In the genomic region with DNA sequence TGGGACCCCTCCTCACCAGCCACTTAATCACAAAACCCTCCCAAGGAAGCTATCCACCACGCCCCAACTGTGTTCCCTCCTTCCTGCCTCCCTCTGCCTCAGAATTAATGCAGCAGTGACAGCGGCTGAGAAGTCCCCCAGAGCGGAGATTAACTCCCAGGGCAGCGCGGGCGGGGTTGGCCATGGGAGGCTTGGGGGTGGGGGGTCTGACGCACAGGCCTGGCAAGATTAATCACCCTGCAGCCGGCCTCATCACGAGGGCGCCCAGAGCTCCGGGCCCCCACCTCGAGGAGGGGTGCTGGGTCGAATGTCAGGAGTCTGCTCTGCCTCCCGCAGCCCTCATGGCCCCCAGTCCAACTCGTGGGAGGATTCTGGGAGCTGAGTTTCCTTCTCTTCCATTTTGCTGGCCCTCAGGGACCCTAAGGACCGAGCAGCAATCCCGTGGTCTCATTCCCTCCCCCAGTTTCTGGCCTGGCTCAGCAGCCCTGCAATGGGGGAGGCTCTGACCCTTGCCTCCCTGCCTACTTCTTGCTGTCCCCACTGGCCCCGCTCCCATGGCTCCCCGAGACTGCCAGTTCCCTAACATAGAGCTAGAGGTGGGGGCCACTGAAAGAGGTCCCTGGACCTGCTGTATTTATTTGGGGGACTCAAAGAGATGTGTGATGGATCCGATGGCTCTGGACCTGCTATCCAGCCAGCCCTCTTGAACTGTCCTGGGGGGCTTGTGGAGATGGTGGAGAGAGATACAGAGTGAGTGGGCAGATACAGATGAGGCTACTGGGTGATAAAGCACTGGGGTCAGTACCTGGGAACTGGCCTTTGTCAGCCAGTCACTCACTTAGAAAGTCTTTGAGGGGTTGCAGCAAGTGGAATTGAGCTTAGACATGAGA, we compare ENCODE assay signal across 9 cellular contexts. TPM values are rescaled to one million over a fixed set of nuclear protein-coding genes. Genes with fewer than 3 reads are reported as not detected.
A peak's percentile ranks its signal among the peaks of the same experiment; 100 is the strongest.
DNase-seq lines count a peak whose midpoint lies in the region; ATAC-seq and TF ChIP-seq lines count a peak whose summit lies in the region.
"Had no signal": no experiment of that assay in that cellular context is flagged by ENCODE, and none has a peak within 500 bp of the region (broad histone marks: within the 10 kb centered on the region; RNA-seq: fewer than 3 reads in every experiment).

No MANE protein-coding gene starts in this region.

- POLR2A ChIA-PET in CD8-positive, alpha-beta T cell (lab: Charles Lee) = interaction anchor here (0.7 to 3.0 kb wide), 5 partner anchors 10 to 130 kb away, joined by 3 to 10 read pairs (median 5); a partner anchor contains a TSS

- CTCF ChIA-PET in CD8-positive, alpha-beta T cell (lab: Charles Lee) = interaction anchor here (0.6 to 7.8 kb wide), 33 partner anchors 10 to 268 kb away, joined by 3 to 150 read pairs (median 4); a partner anchor contains a TSS

- no peak overlapping the region for H3K27ac ChIP-seq in CD8-positive, alpha-beta T cell (ENCODE audit: low read depth, low read length)
- H3K27ac ChIP-seq in fibroblast of lung (ENCODE audit: insufficient read depth, low read length) = no peak overlapping the region

- no peak overlapping the region for H2AFZ ChIP-seq in fibroblast of lung (ENCODE audit: low read length)

- H3K27ac Mint-ChIP-seq in CD8-positive, alpha-beta T cell = no peak overlapping the region
- H3K27ac Mint-ChIP-seq: dendritic cell treated with granulocyte-macrophage colony-stimulating factor and Interleukin-4, amounts not matched to agents 40 ng/mL and 50 ng/mL, for 4 days had no signal

- H3K4me3 Mint-ChIP-seq in CD8-positive, alpha-beta T cell = no peak overlapping the region
- H3K4me3 Mint-ChIP-seq: dendritic cell treated with granulocyte-macrophage colony-stimulating factor and Interleukin-4, amounts not matched to agents 40 ng/mL and 50 ng/mL, for 4 days had no signal

- H3K4me3 ChIP-seq in CD8-positive, alpha-beta T cell (ENCODE audit: low read depth, low read length) = no peak overlapping the region
- no peak overlapping the region for H3K4me3 ChIP-seq in fibroblast of lung (replicated peaks in 1 of 4; ENCODE audit: control extremely low read depth in 1 of 4, insufficient read depth in 1 of 4, low read depth in 3 of 4, low read length in 4 of 4)

- H3K36me3 ChIP-seq in CD8-positive, alpha-beta T cell (ENCODE audit: insufficient read depth, low read length) = no peaks in the 10 kb centered on the region
- no peaks in the 10 kb centered on the region for H3K36me3 ChIP-seq in fibroblast of lung (ENCODE audit: control insufficient read depth, insufficient read depth, low read length)

- DNase-seq in CD8-positive, alpha-beta T cell = peak in 1 of 7 experiments; percentile 8
- DNase-seq in OCI-M2 (lab: John Stamatoyannopoulos, UW; ENCODE audit: unreplicated experiment) (peak; percentile 55), fibroblast of lung (ENCODE audit: low read depth in 2 of 2) (peak; percentile 47 to 77), omental fat pad (ENCODE audit: low spot score) (no peak), NCI-H1048 (lab: John Stamatoyannopoulos, UW) (no peak), DMS53 (lab: John Stamatoyannopoulos, UW) (no peak), NOMO-1 (lab: John Stamatoyannopoulos, UW; ENCODE audit: unreplicated experiment in 2 of 2) (no peak)
- DNase-seq in activated CD4-positive, CD25-positive, alpha-beta regulatory T cell treated with anti-CD3 and anti-CD28 coated beads, Interleukin-2, amount 50 U/mL, for 72 hours = no peak

- no peaks in the 10 kb centered on the region for H3K9me3 Mint-ChIP-seq in CD8-positive, alpha-beta T cell
- H3K9me3 Mint-ChIP-seq: dendritic cell treated with granulocyte-macrophage colony-stimulating factor and Interleukin-4, amounts not matched to agents 40 ng/mL and 50 ng/mL, for 4 days had no signal

- H3K4me2 ChIP-seq in fibroblast of lung (ENCODE audit: extremely low read depth, insufficient read depth, low read length) = no peak overlapping the region

- no peaks in the 10 kb centered on the region for H3K9me3 ChIP-seq in CD8-positive, alpha-beta T cell (ENCODE audit: low read length)
- no peaks in the 10 kb centered on the region for H3K9me3 ChIP-seq in fibroblast of lung (ENCODE audit: control insufficient read depth, insufficient read depth, low read depth, low read length)

- H3K4me1 Mint-ChIP-seq in CD8-positive, alpha-beta T cell (ENCODE audit: low read depth) = peaks cover 18% of the 10 kb centered on the region

- no peaks in the 10 kb centered on the region for H3K27me3 Mint-ChIP-seq in CD8-positive, alpha-beta T cell (ENCODE audit: low read depth)

- no peaks in the 10 kb centered on the region for H4K20me1 ChIP-seq in fibroblast of lung (ENCODE audit: control insufficient read depth, extremely low read depth, insufficient read depth, low read length)

- H3K27me3 ChIP-seq in CD8-positive, alpha-beta T cell (ENCODE audit: insufficient read depth, low read length) = no peaks in the 10 kb centered on the region
- no peaks in the 10 kb centered on the region for H3K27me3 ChIP-seq in fibroblast of lung (ENCODE audit: control insufficient read depth, insufficient read depth, low read length)

- peaks cover 6% of the 10 kb centered on the region for H3K4me1 ChIP-seq in CD8-positive, alpha-beta T cell (ENCODE audit: insufficient read depth, low read length)
- H3K4me1 ChIP-seq in fibroblast of lung (ENCODE audit: control insufficient read depth, extremely low read depth, insufficient read depth, low read length) = no peaks in the 10 kb centered on the region

- intact Hi-C loops in CD8-positive, alpha-beta T cell (cut with DNase I, micrococcal nuclease) = loop anchor here (1.0 to 10.0 kb wide), 5 partner anchors 57 to 268 kb away; no protein-coding TSS in a partner anchor

- peak; percentile 14 for ATAC-seq in CD8-positive, alpha-beta T cell
- ATAC-seq in omental fat pad (ENCODE audit: low FRiP score) = peak; percentile 36

- TF ChIP-seq CTCF in CD8-positive, alpha-beta T cell (IDR thresholded peaks at IDR 0.05) = peak; percentile 11
- TF ChIP-seq CTCF in fibroblast of lung (conservative IDR thresholded peaks at IDR 0.05 in 1 of 2, IDR thresholded peaks at IDR 0.05 in 1 of 2; ENCODE audit: low read depth in 1 of 2, low read length in 2 of 2) (no peak), omental fat pad (IDR thresholded peaks at IDR 0.05) (no peak)

- no peaks in the 10 kb centered on the region for H3K79me2 ChIP-seq in fibroblast of lung (ENCODE audit: control insufficient read depth, insufficient read depth, low read length)

- H3K36me3 Mint-ChIP-seq in CD8-positive, alpha-beta T cell = no peaks in the 10 kb centered on the region

- H3K9ac ChIP-seq in fibroblast of lung (ENCODE audit: insufficient read depth, low read length) = no peak overlapping the region

RNA-seq across cellular contexts. Expression of a gene that starts 42.5 kb away (rescaled TPM):
- total RNA-seq in CD8-positive, alpha-beta T cell = 1 to 10 TPM; 4.1 to 4.7 TPM
- total RNA-seq in fibroblast of lung (29.0 and 43.9 TPM in 2 replicates), omental fat pad (10 to 100 TPM; 14.9 to 27.3 (median 25.0) TPM)
- polyA plus RNA-seq in fibroblast of lung = 15.8 and 18.6 TPM in 2 replicates
- polyA plus RNA-seq in fibroblast of lung (2012) = 17.6 and 19.7 TPM in 2 replicates
- 8.7 and 22.1 TPM in 2 replicates for polyA minus RNA-seq in fibroblast of lung (ENCODE audit: low replicate concordance)

Comparison
In these comparisons a context has a peak if more than half of its experiments do, and no peak if none do; other contexts are left out.
1. DNase-seq: peak in OCI-M2 (single experiment) and fibroblast of lung (2 of 2); none in omental fat pad (single experiment), NCI-H1048 (single experiment), DMS53 (single experiment), NOMO-1 (0 of 2) and activated CD4-positive, CD25-positive, alpha-beta regulatory T cell treated with anti-CD3 and anti-CD28 coated beads, Interleukin-2, amount 50 U/mL, for 72 hours (single experiment).